2 cellular contexts compared by ENCODE assay signal in the genomic region with DNA sequence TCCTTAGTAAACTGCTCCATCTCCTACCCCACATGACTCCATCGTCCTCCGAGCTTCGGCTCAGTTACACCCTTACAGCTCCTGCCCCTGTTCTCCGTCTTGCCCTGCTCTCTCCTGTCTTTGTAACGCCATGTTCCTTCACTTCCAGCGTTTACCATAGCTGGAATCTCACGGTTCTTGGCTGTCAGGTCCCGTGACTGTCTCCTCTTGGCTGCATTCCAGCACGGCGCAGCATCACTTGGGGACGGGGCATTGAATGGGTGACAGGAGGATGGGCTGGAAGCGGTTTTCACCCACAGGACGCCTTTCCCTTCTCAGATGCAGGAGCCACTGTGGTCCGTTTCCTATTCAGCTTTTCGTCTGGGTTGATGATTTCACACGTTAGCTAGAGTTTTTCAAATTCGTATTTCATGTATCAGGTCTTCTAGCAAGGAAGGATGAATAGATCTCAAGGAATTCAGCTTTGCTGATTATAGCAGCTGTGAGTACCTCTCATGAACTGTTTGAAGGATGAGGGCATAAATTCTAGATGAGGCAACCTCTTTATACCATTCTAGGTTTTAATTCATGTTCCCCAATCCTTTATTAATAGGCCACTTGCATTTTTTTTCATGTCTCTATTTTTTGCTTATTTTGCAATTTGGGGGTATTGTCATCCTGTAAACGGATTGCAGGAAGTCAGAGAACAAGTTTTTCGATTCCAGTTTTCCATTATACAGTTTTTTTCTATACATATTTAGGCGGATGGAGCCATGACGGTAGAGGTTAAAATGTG.
TF ChIP-seq lines count a peak whose summit lies in the region.

No MANE protein-coding gene starts in this region.

TF ChIP-seq in GM12891, 5 proteins besides CTCF, POLR2A, EP300 and RAD21:
- no peak for TF ChIP-seq TAF1 (IDR thresholded peaks at IDR 0.05; ENCODE audit: low read depth, low read length)

TF ChIP-seq in K562, 482 proteins besides CTCF, POLR2A, EP300 and RAD21:
- TF ChIP-seq CEBPB (tag; IDR thresholded peaks at IDR 0.05), result no peak
- TF ChIP-seq CHD1 (IDR thresholded peaks at IDR 0.05; ENCODE audit: low read length), result no peak
- TF ChIP-seq, protein P1, sequence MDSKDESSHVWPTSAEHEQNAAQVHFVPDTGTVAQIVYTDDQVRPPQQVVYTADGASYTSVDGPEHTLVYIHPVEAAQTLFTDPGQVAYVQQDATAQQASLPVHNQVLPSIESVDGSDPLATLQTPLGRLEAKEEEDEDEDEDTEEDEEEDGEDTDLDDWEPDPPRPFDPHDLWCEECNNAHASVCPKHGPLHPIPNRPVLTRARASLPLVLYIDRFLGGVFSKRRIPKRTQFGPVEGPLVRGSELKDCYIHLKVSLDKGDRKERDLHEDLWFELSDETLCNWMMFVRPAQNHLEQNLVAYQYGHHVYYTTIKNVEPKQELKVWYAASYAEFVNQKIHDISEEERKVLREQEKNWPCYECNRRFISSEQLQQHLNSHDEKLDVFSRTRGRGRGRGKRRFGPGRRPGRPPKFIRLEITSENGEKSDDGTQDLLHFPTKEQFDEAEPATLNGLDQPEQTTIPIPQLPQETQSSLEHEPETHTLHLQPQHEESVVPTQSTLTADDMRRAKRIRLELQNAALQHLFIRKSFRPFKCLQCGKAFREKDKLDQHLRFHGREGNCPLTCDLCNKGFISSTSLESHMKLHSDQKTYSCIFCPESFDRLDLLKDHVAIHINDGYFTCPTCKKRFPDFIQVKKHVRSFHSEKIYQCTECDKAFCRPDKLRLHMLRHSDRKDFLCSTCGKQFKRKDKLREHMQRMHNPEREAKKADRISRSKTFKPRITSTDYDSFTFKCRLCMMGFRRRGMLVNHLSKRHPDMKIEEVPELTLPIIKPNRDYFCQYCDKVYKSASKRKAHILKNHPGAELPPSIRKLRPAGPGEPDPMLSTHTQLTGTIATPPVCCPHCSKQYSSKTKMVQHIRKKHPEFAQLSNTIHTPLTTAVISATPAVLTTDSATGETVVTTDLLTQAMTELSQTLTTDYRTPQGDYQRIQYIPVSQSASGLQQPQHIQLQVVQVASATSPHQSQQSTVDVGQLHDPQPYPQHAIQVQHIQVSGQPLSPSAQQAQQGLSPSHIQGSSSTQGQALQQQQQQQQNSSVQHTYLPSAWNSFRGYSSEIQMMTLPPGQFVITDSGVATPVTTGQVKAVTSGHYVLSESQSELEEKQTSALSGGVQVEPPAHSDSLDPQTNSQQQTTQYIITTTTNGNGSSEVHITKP (IDR thresholded peaks at IDR 0.05; ENCODE audit: partially characterized antibody), result no peak
- TF ChIP-seq, protein P2, sequence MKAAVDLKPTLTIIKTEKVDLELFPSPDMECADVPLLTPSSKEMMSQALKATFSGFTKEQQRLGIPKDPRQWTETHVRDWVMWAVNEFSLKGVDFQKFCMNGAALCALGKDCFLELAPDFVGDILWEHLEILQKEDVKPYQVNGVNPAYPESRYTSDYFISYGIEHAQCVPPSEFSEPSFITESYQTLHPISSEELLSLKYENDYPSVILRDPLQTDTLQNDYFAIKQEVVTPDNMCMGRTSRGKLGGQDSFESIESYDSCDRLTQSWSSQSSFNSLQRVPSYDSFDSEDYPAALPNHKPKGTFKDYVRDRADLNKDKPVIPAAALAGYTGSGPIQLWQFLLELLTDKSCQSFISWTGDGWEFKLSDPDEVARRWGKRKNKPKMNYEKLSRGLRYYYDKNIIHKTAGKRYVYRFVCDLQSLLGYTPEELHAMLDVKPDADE (conservative IDR thresholded peaks at IDR 0.05; ENCODE audit: control insufficient read depth, low read depth, low read length), result no peak
- TF ChIP-seq PURB (CRISPR knock-in tag; IDR thresholded peaks at IDR 0.05; ENCODE audit: low read depth), result no peak
- TF ChIP-seq SMARCC2 (IDR thresholded peaks at IDR 0.05; ENCODE audit: low read depth), result no peak
- TF ChIP-seq HDAC1 (IDR thresholded peaks at IDR 0.05), result no peak
- no peak for TF ChIP-seq ZNF3 (CRISPR knock-in tag; IDR thresholded peaks at IDR 0.05)
- TF ChIP-seq NBN (IDR thresholded peaks at IDR 0.05; ENCODE audit: low read depth), result no peak
- TF ChIP-seq MAFK (IDR thresholded peaks at IDR 0.05; ENCODE audit: low read length), result peak; percentile 17; the same call in 1 of the 2 replicates
- peak; percentile 65 for TF ChIP-seq ZNF316 (IDR thresholded peaks at IDR 0.05)
- TF ChIP-seq KDM4B (IDR thresholded peaks at IDR 0.05; ENCODE audit: borderline replicate concordance in 2 of 2, low read depth in 1 of 2), result no peak
- TF ChIP-seq KHSRP (IDR thresholded peaks at IDR 0.05), result no peak
- no peak for TF ChIP-seq SMARCE1 (IDR thresholded peaks at IDR 0.05)
- no peak for TF ChIP-seq TBL1XR1 (IDR thresholded peaks at IDR 0.05; ENCODE audit: low read length in 2 of 2)
- TF ChIP-seq DPF2 (IDR thresholded peaks at IDR 0.05), result no peak
- TF ChIP-seq, protein P3, sequence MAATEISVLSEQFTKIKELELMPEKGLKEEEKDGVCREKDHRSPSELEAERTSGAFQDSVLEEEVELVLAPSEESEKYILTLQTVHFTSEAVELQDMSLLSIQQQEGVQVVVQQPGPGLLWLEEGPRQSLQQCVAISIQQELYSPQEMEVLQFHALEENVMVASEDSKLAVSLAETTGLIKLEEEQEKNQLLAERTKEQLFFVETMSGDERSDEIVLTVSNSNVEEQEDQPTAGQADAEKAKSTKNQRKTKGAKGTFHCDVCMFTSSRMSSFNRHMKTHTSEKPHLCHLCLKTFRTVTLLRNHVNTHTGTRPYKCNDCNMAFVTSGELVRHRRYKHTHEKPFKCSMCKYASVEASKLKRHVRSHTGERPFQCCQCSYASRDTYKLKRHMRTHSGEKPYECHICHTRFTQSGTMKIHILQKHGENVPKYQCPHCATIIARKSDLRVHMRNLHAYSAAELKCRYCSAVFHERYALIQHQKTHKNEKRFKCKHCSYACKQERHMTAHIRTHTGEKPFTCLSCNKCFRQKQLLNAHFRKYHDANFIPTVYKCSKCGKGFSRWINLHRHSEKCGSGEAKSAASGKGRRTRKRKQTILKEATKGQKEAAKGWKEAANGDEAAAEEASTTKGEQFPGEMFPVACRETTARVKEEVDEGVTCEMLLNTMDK (IDR thresholded peaks at IDR 0.05; ENCODE audit: borderline replicate concordance, insufficient read depth, low read depth, low read length, poor library complexity, severe bottlenecking), result no peak
- no peak for TF ChIP-seq TEAD4 (IDR thresholded peaks at IDR 0.05; ENCODE audit: low read length)
- TF ChIP-seq TEAD4 (CRISPR knock-in tag; IDR thresholded peaks at IDR 0.05; ENCODE audit: borderline replicate concordance), result no peak
- TF ChIP-seq ZNF12 (CRISPR knock-in tag; IDR thresholded peaks at IDR 0.05), result no peak
- peak; percentile 46 for TF ChIP-seq NFIC (IDR thresholded peaks at IDR 0.05)
- no peak for TF ChIP-seq RHOXF2B (CRISPR knock-in tag; conservative IDR thresholded peaks at IDR 0.05)
